ENCODE assay signal across 8 cellular contexts in genomic region chr14:92651106-92651792, GRCh38.
A peak's percentile ranks its signal among the peaks of the same experiment; 100 is the strongest.
DNase-seq lines count a peak whose midpoint lies in the region; ATAC-seq and TF ChIP-seq lines count a peak whose summit lies in the region.

No MANE protein-coding gene starts in this region.

- H3K27me3 ChIP-seq in CD8-positive, alpha-beta memory T cell (ENCODE audit: insufficient read depth, low read length, poor library complexity, severe bottlenecking) = no peaks in the 10 kb centered on the region

- H3K4me1 Mint-ChIP-seq in CD8-positive, alpha-beta memory T cell = peaks cover 82 to 98% (median 83%) of the 10 kb centered on the region in 3 donors
- peaks cover 90% of the 10 kb centered on the region for H3K4me1 Mint-ChIP-seq in stimulated activated memory B cell treated with anti-CD40 and anti-IgM and Interleukin-4, amounts not matched to agents 10 μg/mL and 1 μg/mL and 100 μg/mL, for 72 hours

- intact Hi-C loops in lower leg skin (cut with DNase I; ENCODE audit: low total_unique reads) = no loop called here

- peak overlapping the region; percentile 92 to 100 (median 98) for H3K27ac Mint-ChIP-seq in CD8-positive, alpha-beta memory T cell
- peak overlapping the region; percentile 90 for H3K27ac Mint-ChIP-seq in stimulated activated memory B cell treated with anti-CD40 and anti-IgM and Interleukin-4, amounts not matched to agents 10 μg/mL and 1 μg/mL and 100 μg/mL, for 72 hours

- peak; percentile 61 to 91 (median 85) for DNase-seq in CD8-positive, alpha-beta memory T cell
- DNase-seq in MV-4-11 (lab: John Stamatoyannopoulos, UW) (peak; percentile 77), lower leg skin (ENCODE audit: low spot score in 2 of 2) (peak; percentile 37 to 90), erythroblast (lab: John Stamatoyannopoulos, UW) (no peak), DMS79 treated with DMSO at 0.1 percent for 48 hours (lab: John Stamatoyannopoulos, UW) (no peak)
- DNase-seq in activated T-cell treated with anti-CD3 and anti-CD28 coated beads, Interleukin-2, amount 50 U/mL, for 48 hours = peak; percentile 87

- peak overlapping the region; percentile 72 to 95 (median 89) for H3K4me3 Mint-ChIP-seq in CD8-positive, alpha-beta memory T cell
- H3K4me3 Mint-ChIP-seq in stimulated activated memory B cell treated with anti-CD40 and anti-IgM and Interleukin-4, amounts not matched to agents 10 μg/mL and 1 μg/mL and 100 μg/mL, for 72 hours = peak overlapping the region; percentile 98

- peaks cover 0 to 3% of the 10 kb centered on the region in 2 donors for H3K27me3 Mint-ChIP-seq in CD8-positive, alpha-beta memory T cell
- no peaks in the 10 kb centered on the region for H3K27me3 Mint-ChIP-seq in stimulated activated memory B cell treated with anti-CD40 and anti-IgM and Interleukin-4, amounts not matched to agents 10 μg/mL and 1 μg/mL and 100 μg/mL, for 72 hours

- H3K9me3 Mint-ChIP-seq in CD8-positive, alpha-beta memory T cell = no peaks in the 10 kb centered on the region
- H3K9me3 Mint-ChIP-seq in stimulated activated memory B cell treated with anti-CD40 and anti-IgM and Interleukin-4, amounts not matched to agents 10 μg/mL and 1 μg/mL and 100 μg/mL, for 72 hours = no peaks in the 10 kb centered on the region

- H3K27ac ChIP-seq in CD8-positive, alpha-beta memory T cell (ENCODE audit: low read depth, low read length) = peak overlapping the region; percentile 66

- ATAC-seq in GM21529 (IDR thresholded peaks at IDR 0.05; ENCODE audit: unreplicated experiment) = peak; percentile 78
- ATAC-seq in stimulated activated memory B cell treated with anti-CD40 and anti-IgM and Interleukin-4, amounts not matched to agents 10 μg/mL and 1 μg/mL and 100 μg/mL, for 72 hours = peak; percentile 89

- POLR2A ChIA-PET in CD8-positive, alpha-beta memory T cell (lab: Charles Lee) = interaction anchor here (0.5 to 3.4 kb wide), 6 partner anchors 14 to 530 kb away, joined by 3 to 21 read pairs (median 4); partner anchors contain the start of genes CPSF2, GOLGA5 and NDUFB1

- peak overlapping the region; percentile 63 for H3K4me3 ChIP-seq in CD8-positive, alpha-beta memory T cell (ENCODE audit: low read length)
- no peak overlapping the region for H3K4me3 ChIP-seq in lower leg skin (ENCODE audit: low read depth, poor library complexity, severe bottlenecking)

- CTCF ChIA-PET in CD8-positive, alpha-beta memory T cell (lab: Charles Lee) = interaction anchor here (0.9 to 8.1 kb wide), 8 partner anchors 8 to 65 kb away, joined by 3 to 58 read pairs (median 3); no protein-coding TSS in a partner anchor

- H3K4me1 ChIP-seq in CD8-positive, alpha-beta memory T cell (ENCODE audit: insufficient read depth, low read length) = peaks cover 64% of the 10 kb centered on the region

- no peak for TF ChIP-seq CTCF in lower leg skin (IDR thresholded peaks at IDR 0.05)

- TF ChIP-seq POLR2A in lower leg skin (IDR thresholded peaks at IDR 0.05) (no peak), erythroblast (IDR thresholded peaks at IDR 0.05; ENCODE audit: low read length) (no peak)

- 74 to 81% methylated on average over 17 to 19 of the region's 19 CpGs for WGBS in lower leg skin, 2 donors

- peaks cover 9 to 38% (median 19%) of the 10 kb centered on the region in 3 donors for H3K36me3 Mint-ChIP-seq in CD8-positive, alpha-beta memory T cell
- peaks cover 29% of the 10 kb centered on the region for H3K36me3 Mint-ChIP-seq in stimulated activated memory B cell treated with anti-CD40 and anti-IgM and Interleukin-4, amounts not matched to agents 10 μg/mL and 1 μg/mL and 100 μg/mL, for 72 hours

- H3K36me3 ChIP-seq in CD8-positive, alpha-beta memory T cell (ENCODE audit: insufficient read depth, low read length) = peaks cover 6% of the 10 kb centered on the region

- no peaks in the 10 kb centered on the region for H3K9me3 ChIP-seq in CD8-positive, alpha-beta memory T cell (ENCODE audit: low read length)

Comparison
In these comparisons a context has a peak if more than half of its experiments do, and no peak if none do; other contexts are left out.
1. DNase-seq: peak in CD8-positive, alpha-beta memory T cell (5 of 5), MV-4-11 (single experiment), activated T-cell treated with anti-CD3 and anti-CD28 coated beads, Interleukin-2, amount 50 U/mL, for 48 hours (2 of 2) and lower leg skin (2 of 2); none in erythroblast (0 of 2) and DMS79 treated with DMSO at 0.1 percent for 48 hours (single experiment).